ENCODE assay signal across 9 cellular contexts in the genomic region with DNA sequence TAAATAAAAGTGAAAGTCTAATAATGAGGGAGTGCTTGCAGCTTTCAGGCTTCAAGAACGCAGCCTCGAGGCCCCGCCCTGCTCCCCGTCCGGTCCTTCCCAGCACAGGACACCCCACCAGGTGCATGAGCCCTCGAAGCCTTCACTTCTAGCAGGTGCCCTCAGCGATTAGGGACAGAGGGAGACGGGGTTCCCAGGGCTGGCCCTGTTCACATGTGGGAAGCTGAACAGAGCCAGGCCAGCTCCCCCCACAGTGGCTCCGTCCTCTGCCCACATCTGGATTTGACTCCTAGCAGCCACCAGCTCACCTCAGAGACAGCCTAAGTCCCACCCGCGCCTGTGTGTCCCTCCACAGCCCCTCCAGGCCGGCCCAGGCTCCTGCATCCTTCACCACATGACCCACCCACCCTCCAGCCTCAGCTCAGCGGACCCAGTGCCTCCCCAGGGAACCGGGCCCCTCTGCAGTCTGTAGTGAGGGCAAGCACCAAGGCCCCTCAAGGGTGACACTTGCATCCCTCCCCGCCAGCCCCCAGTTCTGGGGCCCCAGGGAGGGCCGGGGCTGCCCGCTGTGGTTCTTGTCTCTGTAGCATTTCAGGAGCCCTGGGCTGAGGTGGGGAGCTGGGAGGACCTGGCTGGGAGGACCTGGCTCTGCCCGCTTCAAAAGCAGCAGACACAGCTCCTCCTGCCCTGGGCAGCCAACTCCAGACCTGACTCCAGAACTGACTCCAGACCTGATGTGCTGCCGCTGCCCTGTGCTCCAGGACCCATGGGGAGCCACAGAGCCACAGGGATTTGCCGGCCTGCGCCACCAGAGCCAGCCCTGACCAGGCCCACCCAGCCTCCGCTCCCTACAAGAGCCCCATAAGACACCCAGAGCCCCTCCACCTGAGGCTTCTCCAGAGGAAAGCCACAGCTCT. TPM values are rescaled to one million over a fixed set of nuclear protein-coding genes. Genes with fewer than 3 reads are reported as not detected.
DNase-seq lines count a peak whose midpoint lies in the region.
"Had no signal": no experiment of that assay in that cellular context is flagged by ENCODE, and none has a peak within 500 bp of the region (broad histone marks: within the 10 kb centered on the region; RNA-seq: fewer than 3 reads in every experiment).

No MANE protein-coding gene starts in this region.

- CTCF ChIA-PET in activated naive CD4-positive, alpha-beta T cell treated with anti-CD3 and anti-CD28 coated beads for 36 hours (lab: Charles Lee) = interaction anchor here (0.6 to 1.7 kb wide), 7 partner anchors 9 to 110 kb away, joined by 3 to 5 read pairs (median 4); a partner anchor contains a TSS

- H3K36me3 Mint-ChIP-seq in activated naive CD4-positive, alpha-beta T cell treated with anti-CD3 and anti-CD28 coated beads for 36 hours (ENCODE audit: low read depth) = peaks cover 28% of the 10 kb centered on the region

- no peaks in the 10 kb centered on the region for H3K9me3 ChIP-seq in iPS-18c (ENCODE audit: control insufficient read depth, insufficient read depth, low read length)

- intact Hi-C loops in activated naive CD4-positive, alpha-beta T cell treated with anti-CD3 and anti-CD28 coated beads for 36 hours (cut with micrococcal nuclease) = no loop called here

- H3K4me1 Mint-ChIP-seq in activated naive CD4-positive, alpha-beta T cell treated with anti-CD3 and anti-CD28 coated beads for 36 hours (ENCODE audit: low read depth) = peaks cover 47% of the 10 kb centered on the region
- H3K4me1 Mint-ChIP-seq: brain had no signal

- H3K4me3 Mint-ChIP-seq in activated naive CD4-positive, alpha-beta T cell treated with anti-CD3 and anti-CD28 coated beads for 36 hours = peak overlapping the region; percentile 95

- H3K9me3 Mint-ChIP-seq in activated naive CD4-positive, alpha-beta T cell treated with anti-CD3 and anti-CD28 coated beads for 36 hours = no peaks in the 10 kb centered on the region
- H3K9me3 Mint-ChIP-seq: brain had no signal

- H3K27me3 Mint-ChIP-seq in activated naive CD4-positive, alpha-beta T cell treated with anti-CD3 and anti-CD28 coated beads for 36 hours (ENCODE audit: low read depth) = no peaks in the 10 kb centered on the region

- DNase-seq in activated CD4-positive, CD25-positive, alpha-beta regulatory T cell (lab: John Stamatoyannopoulos, UW) = peak in 3 of 4 experiments; percentile 36 to 62 (median 56)
- no peak for DNase-seq in activated CD4-positive, CD25-positive, alpha-beta regulatory T cell treated with anti-CD3 and anti-CD28 coated beads, Interleukin-2, amount 50 U/mL, for 72 hours
- DNase-seq in activated naive CD4-positive, alpha-beta T cell treated with anti-CD3 and anti-CD28 coated beads for 36 hours = peak; percentile 78
- peak; percentile 62 to 63 for DNase-seq in stimulated activated CD4-positive, alpha-beta T cell treated with anti-CD3 and anti-CD28 coated beads, Interleukin-4, amount 100 ng/mL, for 4 hours
- DNase-seq in NOMO-1 (lab: John Stamatoyannopoulos, UW; ENCODE audit: unreplicated experiment in 2 of 2) = no peak
- DNase-seq in NCI-H2107 treated with DMSO at 0.1 percent for 48 hours (lab: John Stamatoyannopoulos, UW; ENCODE audit: unreplicated experiment) = no peak
- no peak for DNase-seq in NCI-H1694 (lab: John Stamatoyannopoulos, UW)

- peak overlapping the region; percentile 40; the same call in 1 of the 2 replicates for H3K4me3 ChIP-seq in iPS-18c (ENCODE audit: insufficient read depth, low read depth, low read length)

- H3K27ac Mint-ChIP-seq in activated naive CD4-positive, alpha-beta T cell treated with anti-CD3 and anti-CD28 coated beads for 36 hours = peak overlapping the region; percentile 97
- H3K27ac Mint-ChIP-seq: brain had no signal

RNA-seq across cellular contexts. Expression of a gene that starts 27.3 kb away (rescaled TPM):
- 100 to 1,000 TPM; 244 to 253 TPM for total RNA-seq in activated naive CD4-positive, alpha-beta T cell treated with anti-CD3 and anti-CD28 coated beads for 36 hours

RNA-seq across cellular contexts. Expression of a gene that starts 35.9 kb away (rescaled TPM):
- total RNA-seq in activated naive CD4-positive, alpha-beta T cell treated with anti-CD3 and anti-CD28 coated beads for 36 hours = 100 to 1,000 TPM; 238 to 258 TPM

RNA-seq across cellular contexts. Expression of a gene that starts 43.0 kb away (rescaled TPM):
- total RNA-seq in activated naive CD4-positive, alpha-beta T cell treated with anti-CD3 and anti-CD28 coated beads for 36 hours = 100 to 1,000 TPM; 112 to 117 TPM

Comparison
In these comparisons a context has a peak if more than half of its experiments do, and no peak if none do; other contexts are left out.
1. DNase-seq: peak in activated CD4-positive, CD25-positive, alpha-beta regulatory T cell (3 of 4), activated naive CD4-positive, alpha-beta T cell treated with anti-CD3 and anti-CD28 coated beads for 36 hours (single experiment) and stimulated activated CD4-positive, alpha-beta T cell treated with anti-CD3 and anti-CD28 coated beads, Interleukin-4, amount 100 ng/mL, for 4 hours (2 of 2); none in activated CD4-positive, CD25-positive, alpha-beta regulatory T cell treated with anti-CD3 and anti-CD28 coated beads, Interleukin-2, amount 50 U/mL, for 72 hours (single experiment), NOMO-1 (0 of 2), NCI-H2107 treated with DMSO at 0.1 percent for 48 hours (single experiment) and NCI-H1694 (single experiment).